Comparison of ENCODE assay signal across 7 cellular contexts in the genomic region with DNA sequence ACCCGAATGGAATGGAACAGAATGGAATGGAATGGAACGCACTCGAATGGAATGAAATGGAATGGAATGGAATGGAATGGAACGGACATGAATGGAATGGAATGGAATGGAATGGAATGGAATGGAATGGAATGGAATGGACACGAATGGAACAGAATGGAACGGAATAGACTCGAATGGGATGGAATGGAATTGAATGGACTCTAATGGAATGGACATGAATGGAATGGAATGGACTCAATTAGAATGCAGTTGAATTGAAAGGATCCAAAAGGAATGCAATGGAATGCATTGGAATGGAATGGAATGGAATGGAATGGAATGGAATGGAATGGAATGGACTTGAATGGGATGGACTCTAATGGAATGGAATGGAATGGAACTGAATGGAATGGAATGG.
A peak's percentile ranks its signal among the peaks of the same experiment; 100 is the strongest.
DNase-seq lines count a peak whose midpoint lies in the region; ATAC-seq, FAIRE-seq and TF ChIP-seq lines count a peak whose summit lies in the region.
"Not testable (repeated sequence)": the region's sequence is repeated elsewhere in the genome, so short reads cannot be mapped to it uniquely, and the experiment has no call there.

No MANE protein-coding gene starts in this region.

- SMC1A ChIA-PET in GM12878 (lab: Charles Lee; ENCODE audit: uncharacterized antibody, unreplicated experiment), result not testable (repeated sequence)

- H4K91ac ChIP-seq in IMR-90 (ENCODE audit: insufficient read depth, low read depth, low read length), result not testable (repeated sequence)

- H2BK5ac ChIP-seq in IMR-90 (ENCODE audit: low read depth, low read length, poor library complexity, severe bottlenecking), result peak overlapping the region; percentile 39
- not testable (repeated sequence) for H2BK5ac ChIP-seq in mesendoderm (ENCODE audit: low read length)

- peaks cover 17% of the 10 kb centered on the region for H3K9me3 Mint-ChIP-seq in endodermal cell

- not testable (repeated sequence) for H3K4me2 ChIP-seq in IMR-90 (ENCODE audit: low read depth, low read length); GM12878 (ENCODE audit: control insufficient read depth, insufficient read depth); K562 (ENCODE audit: insufficient read depth, low read length); HepG2 (ENCODE audit: low read depth, low read length); mesendoderm (ENCODE audit: low read length)

- H3K4me1 ChIP-seq in HUES48 (ENCODE audit: control insufficient read depth, insufficient read depth, low read length); IMR-90 (ENCODE audit: control insufficient read depth, insufficient read depth, low read length); GM12878 (ENCODE audit: control insufficient read depth, insufficient read depth, low read length); K562 (replicated peaks in 1 of 2; ENCODE audit: control insufficient read depth in 2 of 2, insufficient read depth in 2 of 2, low read length in 2 of 2); endodermal cell (ENCODE audit: control insufficient read depth, insufficient read depth, low read length); HepG2 (ENCODE audit: insufficient read depth, low read length); mesendoderm (ENCODE audit: control insufficient read depth, low read depth, low read length): not testable (repeated sequence)

- not testable (repeated sequence) for DNase-seq in IMR-90; GM12878 (ENCODE audit: low read depth, low spot score); K562 (ENCODE audit: extremely low read depth in 1 of 4, low spot score in 3 of 4); endodermal cell; HepG2 (ENCODE audit: low spot score)
- peak; percentile 1 for DNase-seq in mesendoderm

- not testable (repeated sequence) for TF ChIP-seq POLR2A in IMR-90 (IDR thresholded peaks at IDR 0.05; ENCODE audit: low read depth, low read length); GM12878 (IDR thresholded peaks at IDR 0.05; ENCODE audit: low read depth, low read length); K562 (conservative IDR thresholded peaks at IDR 0.05); HepG2 (IDR thresholded peaks at IDR 0.05; ENCODE audit: insufficient read depth in 1 of 2, low read depth in 2 of 2, low read length in 2 of 2)

- not testable (repeated sequence) for H2AK5ac ChIP-seq in IMR-90 (ENCODE audit: low read depth, low read length); mesendoderm (ENCODE audit: low read length)

- H3K27me3 Mint-ChIP-seq in endodermal cell (ENCODE audit: insufficient read depth), result not testable (repeated sequence)

- H3K4me3 ChIP-seq in HUES48 (ENCODE audit: low read depth, low read length), result peak overlapping the region; percentile 26; the same call in 1 of the 2 replicates
- not testable (repeated sequence) for H3K4me3 ChIP-seq in IMR-90 (ENCODE audit: insufficient read depth, low read depth, low read length); GM12878; K562; HepG2 (replicated peaks in 1 of 3; ENCODE audit: insufficient read depth in 1 of 3, low read depth in 2 of 3, low read length in 3 of 3); mesendoderm (ENCODE audit: low read length)
- H3K4me3 ChIP-seq in endodermal cell (ENCODE audit: low read length), result peak overlapping the region; percentile 71

- H3K36me3 Mint-ChIP-seq in endodermal cell (ENCODE audit: low read depth), result peaks cover 24% of the 10 kb centered on the region

- not testable (repeated sequence) for H2BK15ac ChIP-seq in IMR-90 (ENCODE audit: low read depth, low read length); mesendoderm (replicated peaks; ENCODE audit: low read depth)

- not testable (repeated sequence) for H3K23ac ChIP-seq in IMR-90 (ENCODE audit: low read depth, low read length); mesendoderm (ENCODE audit: low read length)

- not testable (repeated sequence) for H3K27ac Mint-ChIP-seq in endodermal cell

- not testable (repeated sequence) for H3K27me3 ChIP-seq in HUES48 (ENCODE audit: control insufficient read depth, insufficient read depth, low read length); IMR-90 (ENCODE audit: control insufficient read depth, insufficient read depth, low read length); GM12878 (replicated peaks in 1 of 2; ENCODE audit: control insufficient read depth in 2 of 2, insufficient read depth in 2 of 2, low read length in 1 of 2); K562 (ENCODE audit: control insufficient read depth in 2 of 2, insufficient read depth in 2 of 2, low read length in 2 of 2); endodermal cell (ENCODE audit: control insufficient read depth, insufficient read depth, low read length, poor library complexity, severe bottlenecking); HepG2 (ENCODE audit: control insufficient read depth in 1 of 2, insufficient read depth in 2 of 2, low read length in 2 of 2); mesendoderm (ENCODE audit: insufficient read depth, low read length, poor library complexity)

- POLR2A ChIA-PET in IMR-90 (lab: Charles Lee; ENCODE audit: unreplicated experiment); GM12878 (lab: Charles Lee); K562 (lab: Yijun Ruan, JAX); HepG2 (lab: Yijun Ruan, JAX): not testable (repeated sequence)

- not testable (repeated sequence) for ATAC-seq in IMR-90 (ENCODE audit: low read depth); GM12878; K562; HepG2

- not testable (repeated sequence) for H3K27ac ChIP-seq in HUES48 (ENCODE audit: low read depth, low read length); IMR-90 (ENCODE audit: insufficient read depth, low read length); GM12878 (ENCODE audit: control insufficient read depth, insufficient read depth); K562 (ENCODE audit: extremely low read depth, low read depth, low read length); endodermal cell (ENCODE audit: low read depth, low read length); HepG2 (ENCODE audit: extremely low read length, insufficient read depth, low read length); mesendoderm (ENCODE audit: low read depth, low read length)

- intact Hi-C loops in IMR-90 (cut with micrococcal nuclease); GM12878 (cut with micrococcal nuclease; ENCODE audit: unreplicated experiment); K562 (cut with micrococcal nuclease); HepG2 (cut with micrococcal nuclease; ENCODE audit: unreplicated experiment): not testable (repeated sequence)

- not testable (repeated sequence) for H3K79me1 ChIP-seq in IMR-90 (ENCODE audit: low read depth in 1 of 2, low read length in 2 of 2); mesendoderm (ENCODE audit: low read length)

- not testable (repeated sequence) for TF ChIP-seq RAD21 in IMR-90 (IDR thresholded peaks at IDR 0.05; ENCODE audit: low read length); GM12878 (IDR thresholded peaks at IDR 0.05; ENCODE audit: insufficient read depth, low read depth, low read length); K562 (CRISPR knock-in tag; conservative IDR thresholded peaks at IDR 0.05 in 1 of 2, IDR thresholded peaks at IDR 0.05 in 1 of 2); HepG2 (CRISPR knock-in tag; IDR thresholded peaks at IDR 0.05)

- not testable (repeated sequence) for H3K18ac ChIP-seq in IMR-90 (ENCODE audit: low read depth, low read length); mesendoderm (ENCODE audit: low read length)

- not testable (repeated sequence) for H4K5ac ChIP-seq in IMR-90 (ENCODE audit: low read depth, low read length); mesendoderm (ENCODE audit: low read length)

- H2AK9ac ChIP-seq in IMR-90 (replicated peaks; ENCODE audit: low read depth, low read length, poor library complexity), result not testable (repeated sequence)

- 85% methylated on average over 4 of the region's 7 CpGs; no CpG with 5 or more reads in 1 of the 2 experiments for WGBS in IMR-90 (ENCODE audit: extremely low coverage in 2 of 2, insufficient read length in 1 of 2), 2 experiments
- 100% methylated on average over 4 of the region's 7 CpGs for WGBS in GM12878 (ENCODE audit: insufficient coverage, insufficient replicate concordance, low lambda C conversion rate, missing lambda C conversion rate)
- WGBS in K562 (ENCODE audit: insufficient coverage, low coverage, missing lambda C conversion rate), result 92% methylated on average over 7 of the region's 7 CpGs
- 71 to 83% methylated on average over 6 to 7 of the region's 7 CpGs for WGBS in endodermal cell (ENCODE audit: insufficient coverage in 1 of 2, insufficient read length in 1 of 2), 2 experiments
- 74% methylated on average over 7 of the region's 7 CpGs for WGBS in HepG2 (ENCODE audit: low lambda C conversion rate)
- WGBS in mesendoderm (ENCODE audit: extremely low coverage, insufficient coverage, low lambda C conversion rate), result 100% methylated on average over 1 of the region's 7 CpGs

- not testable (repeated sequence) for H4K20me1 ChIP-seq in IMR-90 (ENCODE audit: insufficient read depth, low read length); GM12878 (ENCODE audit: control insufficient read depth, insufficient read depth); K562 (replicated peaks; ENCODE audit: control insufficient read depth, insufficient read depth, low read length); HepG2 (ENCODE audit: insufficient read depth, low read length)

- H3K9ac ChIP-seq in HUES48 (ENCODE audit: low read depth, low read length); IMR-90 (ENCODE audit: low read depth, low read length); GM12878 (ENCODE audit: control insufficient read depth, insufficient read depth, low read length); K562 (ENCODE audit: insufficient read depth in 1 of 2, low read depth in 2 of 2, low read length in 2 of 2); endodermal cell (ENCODE audit: extremely low read depth, low read length, poor library complexity, severe bottlenecking); HepG2 (ENCODE audit: insufficient read depth, low read depth, low read length); mesendoderm (ENCODE audit: low read length): not testable (repeated sequence)

- H3K4me3 Mint-ChIP-seq in endodermal cell, result not testable (repeated sequence)

- not testable (repeated sequence) for H4K8ac ChIP-seq in IMR-90 (ENCODE audit: low read depth in 2 of 2, low read length in 2 of 2); mesendoderm (ENCODE audit: low read depth, low read length)

- not testable (repeated sequence) for H3K14ac ChIP-seq in IMR-90 (replicated peaks; ENCODE audit: low read depth, low read length)

- BruUV-seq in IMR-90 (replicated peaks; lab: Mats Ljungman, UMichigan); GM12878 (replicated peaks; lab: Mats Ljungman, UMichigan); K562 (replicated peaks; lab: Mats Ljungman, UMichigan); HepG2 (replicated peaks; lab: Mats Ljungman, UMichigan): not testable (repeated sequence)

- not testable (repeated sequence) for H2BK20ac ChIP-seq in IMR-90 (ENCODE audit: low read depth, low read length)

- in situ Hi-C loops in IMR-90 (cut with MboI; ENCODE audit: low sequenced_read_pairs); GM12878 (cut with MboI); K562 (cut with MboI); HepG2 (cut with HindIII; ENCODE audit: extremely low pct_ligation_motif_present, low pct_unique_long_range_greater_than_20kb): not testable (repeated sequence)

- RAD21 ChIA-PET in GM12878 (lab: Charles Lee; ENCODE audit: unreplicated experiment), result not testable (repeated sequence)

- not testable (repeated sequence) for H2AFZ ChIP-seq in IMR-90 (replicated peaks; ENCODE audit: low read length, poor library complexity); GM12878 (ENCODE audit: control insufficient read depth, low read depth, low read length); K562 (ENCODE audit: low read depth, low read length); HepG2 (ENCODE audit: low read length)

- H3K4me1 Mint-ChIP-seq in endodermal cell, result not testable (repeated sequence)

- H3K56ac ChIP-seq in IMR-90 (ENCODE audit: extremely low read depth, insufficient read depth, low read length); mesendoderm (ENCODE audit: low read length): not testable (repeated sequence)

- not testable (repeated sequence) for H3K79me2 ChIP-seq in GM12878 (ENCODE audit: control insufficient read depth, insufficient read depth, low read length); K562 (ENCODE audit: control insufficient read depth, insufficient read depth, low read length); HepG2 (ENCODE audit: insufficient read depth, low read length); mesendoderm (ENCODE audit: control insufficient read depth, insufficient read depth, low read length)

- dilution Hi-C loops in IMR-90 (cut with HindIII; ENCODE audit: low sequenced_read_pairs, unreplicated experiment), result not testable (repeated sequence)

- TF ChIP-seq CTCF in IMR-90 (conservative IDR thresholded peaks at IDR 0.05; ENCODE audit: low read depth, low read length); GM12878 (IDR thresholded peaks at IDR 0.05 in 2 of 3, conservative IDR thresholded peaks at IDR 0.05 in 1 of 3; ENCODE audit: control insufficient read depth in 2 of 3, extremely low read depth in 1 of 3, insufficient read depth in 1 of 3, low read depth in 3 of 3, low read length in 3 of 3); K562 (IDR thresholded peaks at IDR 0.05 in 2 of 3, conservative IDR thresholded peaks at IDR 0.05 in 1 of 3; ENCODE audit: insufficient read depth in 2 of 3, low read depth in 1 of 3, low read length in 3 of 3); endodermal cell (conservative IDR thresholded peaks at IDR 0.05); HepG2 (CRISPR knock-in tag; IDR thresholded peaks at IDR 0.05): not testable (repeated sequence)

- CTCF ChIA-PET in IMR-90 (lab: Yijun Ruan, JAX); GM12878 (lab: Yijun Ruan, JAX); K562 (lab: Yijun Ruan, JAX; ENCODE audit: low intra/inter-chr PET ratio); HepG2 (lab: Yijun Ruan, JAX; ENCODE audit: low intra/inter-chr PET ratio, low total read pairs): not testable (repeated sequence)

- H2BK120ac ChIP-seq in IMR-90 (ENCODE audit: low read depth, low read length); mesendoderm (ENCODE audit: low read depth, low read length): not testable (repeated sequence)

- H3K9me3 ChIP-seq in HUES48 (ENCODE audit: control insufficient read depth, insufficient read depth, low read length) (peaks cover 48% of the 10 kb centered on the region), IMR-90 (ENCODE audit: control insufficient read depth, insufficient read depth, low read length) (peaks cover 18% of the 10 kb centered on the region), GM12878 (replicated peaks; ENCODE audit: control insufficient read depth, insufficient read depth, low read length) (peaks cover 15% of the 10 kb centered on the region), K562 (replicated peaks; ENCODE audit: control insufficient read depth, insufficient read depth, low read depth, low read length) (peaks cover 27% of the 10 kb centered on the region), endodermal cell (ENCODE audit: control insufficient read depth, low read length) (peaks cover 76% of the 10 kb centered on the region), HepG2 (ENCODE audit: low read length) (peaks cover 51% of the 10 kb centered on the region)

- not testable (repeated sequence) for FAIRE-seq in GM12878 (lab: Jason Lieb, UNC); K562 (lab: Jason Lieb, UNC); HepG2 (lab: Jason Lieb, UNC)

- H3K4ac ChIP-seq in IMR-90 (ENCODE audit: low read depth, low read length); mesendoderm (ENCODE audit: low read depth, low read length): not testable (repeated sequence)

- not testable (repeated sequence) for H3K36me3 ChIP-seq in HUES48 (ENCODE audit: control insufficient read depth, insufficient read depth, low read length); IMR-90 (ENCODE audit: control insufficient read depth, insufficient read depth, low read length); GM12878 (ENCODE audit: control insufficient read depth in 2 of 2, insufficient read depth in 2 of 2, low read length in 1 of 2); K562 (ENCODE audit: control insufficient read depth, insufficient read depth, low read length); endodermal cell (ENCODE audit: control insufficient read depth, insufficient read depth, low read length); HepG2 (replicated peaks in 1 of 2; ENCODE audit: control insufficient read depth in 1 of 2, insufficient read depth in 2 of 2, low read length in 2 of 2); mesendoderm (ENCODE audit: control insufficient read depth, insufficient read depth, low read length)

- TF ChIP-seq EP300 in GM12878 (IDR thresholded peaks at IDR 0.05; ENCODE audit: borderline replicate concordance in 1 of 2, control insufficient read depth in 1 of 2, low read depth in 2 of 2, low read length in 2 of 2); K562 (IDR thresholded peaks at IDR 0.05; ENCODE audit: low read length); HepG2 (IDR thresholded peaks at IDR 0.05; ENCODE audit: low read depth in 2 of 2, low read length in 2 of 2); HepG2 (CRISPR knock-in tag; IDR thresholded peaks at IDR 0.05; ENCODE audit: borderline replicate concordance): not testable (repeated sequence)

- not testable (repeated sequence) for H3K9me1 ChIP-seq in IMR-90 (ENCODE audit: insufficient read depth, low read length); K562 (ENCODE audit: control insufficient read depth, insufficient read depth, low read length)
